ENCODE assay signal across 2 cellular contexts in genomic region chr3:194384156-194384555, GRCh38.
TF ChIP-seq lines count a peak whose summit lies in the region.

No MANE protein-coding gene starts in this region.

TF ChIP-seq in HepG2, 621 proteins besides CTCF, POLR2A, EP300 and RAD21:
- TF ChIP-seq MAFK (conservative IDR thresholded peaks at IDR 0.05 in 1 of 2, IDR thresholded peaks at IDR 0.05 in 1 of 2; ENCODE audit: low read length in 2 of 2) (no peak), ZBTB39 (CRISPR knock-in tag; IDR thresholded peaks at IDR 0.05) (no peak), ZNF549 (CRISPR knock-in tag; IDR thresholded peaks at IDR 0.05) (no peak), MAZ (IDR thresholded peaks at IDR 0.05; ENCODE audit: borderline replicate concordance, low read depth, low read length) (no peak), MAZ (CRISPR knock-in tag; IDR thresholded peaks at IDR 0.05; ENCODE audit: low read depth) (no peak), ZBTB26 (CRISPR knock-in tag; IDR thresholded peaks at IDR 0.05; ENCODE audit: borderline replicate concordance) (no peak), ZNF781 (CRISPR knock-in tag; IDR thresholded peaks at IDR 0.05; ENCODE audit: borderline replicate concordance, not compliant biosample characterization) (no peak), U2AF2 (IDR thresholded peaks at IDR 0.05; ENCODE audit: low read depth, low read length) (no peak), BRF2 (CRISPR knock-in tag; IDR thresholded peaks at IDR 0.05) (no peak), ZNF678 (CRISPR knock-in tag; IDR thresholded peaks at IDR 0.05) (no peak), PTBP1 (IDR thresholded peaks at IDR 0.05; ENCODE audit: low read depth, low read length, poor library complexity, severe bottlenecking) (no peak), ZBTB42 (CRISPR knock-in tag; IDR thresholded peaks at IDR 0.05) (no peak), ELF1 (CRISPR knock-in tag; IDR thresholded peaks at IDR 0.05) (no peak), KLF6 (CRISPR knock-in tag; IDR thresholded peaks at IDR 0.05) (no peak), NFRKB (IDR thresholded peaks at IDR 0.05) (no peak), ZNF607 (CRISPR knock-in tag; IDR thresholded peaks at IDR 0.05; ENCODE audit: borderline replicate concordance) (no peak), ZNF350 (CRISPR knock-in tag; IDR thresholded peaks at IDR 0.05; ENCODE audit: borderline replicate concordance, low read depth) (no peak), ZNF703 (CRISPR knock-in tag; IDR thresholded peaks at IDR 0.05; ENCODE audit: borderline replicate concordance) (no peak), PHF21A (CRISPR knock-in tag; IDR thresholded peaks at IDR 0.05) (no peak), HOXD1 (CRISPR knock-in tag; IDR thresholded peaks at IDR 0.05) (no peak), TBX2 (CRISPR knock-in tag; IDR thresholded peaks at IDR 0.05; ENCODE audit: borderline replicate concordance) (no peak)

TF ChIP-seq in GM12891, 5 proteins besides CTCF, POLR2A, EP300 and RAD21:
- TF ChIP-seq TAF1 (IDR thresholded peaks at IDR 0.05; ENCODE audit: low read depth, low read length) (no peak), PAX5 (IDR thresholded peaks at IDR 0.05; ENCODE audit: insufficient read depth, low read length, severe bottlenecking) (no peak), POLR2AphosphoS5 (IDR thresholded peaks at IDR 0.05; ENCODE audit: low read depth, low read length) (no peak), POU2F2 (IDR thresholded peaks at IDR 0.05; ENCODE audit: low read depth, low read length) (no peak), SPI1 (IDR thresholded peaks at IDR 0.05; ENCODE audit: low read depth, low read length) (no peak)
